ENCODE assay signal across 1 cellular context in the genomic region with DNA sequence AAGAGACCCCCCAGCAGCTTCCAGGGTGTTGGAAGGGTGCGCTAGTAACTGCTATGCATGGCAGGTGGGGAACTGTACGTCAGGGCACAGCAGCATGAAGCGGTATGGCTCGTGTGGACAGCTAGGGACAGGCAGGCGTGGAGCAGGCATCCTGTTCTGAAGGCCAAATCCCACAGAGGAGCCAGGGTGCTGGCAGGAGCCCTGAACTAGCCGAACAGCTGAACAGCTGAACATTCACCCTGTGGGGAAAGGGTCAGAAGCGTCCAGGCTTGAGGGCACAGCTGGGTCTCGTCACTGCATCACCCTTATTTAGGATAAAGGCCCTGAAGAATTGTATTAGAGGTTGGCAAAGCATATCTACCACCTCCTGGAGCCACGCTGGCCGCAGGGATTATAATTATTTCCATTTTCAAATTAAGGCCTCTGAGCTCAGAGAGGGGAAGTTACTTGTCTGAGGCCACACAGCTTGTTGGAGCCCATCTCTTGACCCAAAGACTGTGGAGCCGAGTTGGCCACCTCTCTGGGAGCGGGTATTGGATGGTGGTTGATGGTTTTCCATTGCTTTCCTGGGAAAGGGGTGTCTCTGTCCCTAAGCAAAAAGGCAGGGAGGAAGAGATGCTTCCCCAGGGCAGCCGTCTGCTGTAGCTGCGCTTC.
TF ChIP-seq lines count a peak whose summit lies in the region.

No MANE protein-coding gene starts in this region.

TF ChIP-seq in HepG2, 621 proteins besides CTCF, POLR2A, EP300 and RAD21 (continued from another document):
- TF ChIP-seq, protein P1, sequence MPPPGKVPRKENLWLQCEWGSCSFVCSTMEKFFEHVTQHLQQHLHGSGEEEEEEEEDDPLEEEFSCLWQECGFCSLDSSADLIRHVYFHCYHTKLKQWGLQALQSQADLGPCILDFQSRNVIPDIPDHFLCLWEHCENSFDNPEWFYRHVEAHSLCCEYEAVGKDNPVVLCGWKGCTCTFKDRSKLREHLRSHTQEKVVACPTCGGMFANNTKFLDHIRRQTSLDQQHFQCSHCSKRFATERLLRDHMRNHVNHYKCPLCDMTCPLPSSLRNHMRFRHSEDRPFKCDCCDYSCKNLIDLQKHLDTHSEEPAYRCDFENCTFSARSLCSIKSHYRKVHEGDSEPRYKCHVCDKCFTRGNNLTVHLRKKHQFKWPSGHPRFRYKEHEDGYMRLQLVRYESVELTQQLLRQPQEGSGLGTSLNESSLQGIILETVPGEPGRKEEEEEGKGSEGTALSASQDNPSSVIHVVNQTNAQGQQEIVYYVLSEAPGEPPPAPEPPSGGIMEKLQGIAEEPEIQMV (CRISPR knock-in tag; IDR thresholded peaks at IDR 0.05; ENCODE audit: low read depth) = no peak
- no peak for TF ChIP-seq NCOA5 (CRISPR knock-in tag; IDR thresholded peaks at IDR 0.05)
- TF ChIP-seq ZNF724P (CRISPR knock-in tag; IDR thresholded peaks at IDR 0.05; ENCODE audit: borderline replicate concordance) = no peak
- TF ChIP-seq, protein P2, sequence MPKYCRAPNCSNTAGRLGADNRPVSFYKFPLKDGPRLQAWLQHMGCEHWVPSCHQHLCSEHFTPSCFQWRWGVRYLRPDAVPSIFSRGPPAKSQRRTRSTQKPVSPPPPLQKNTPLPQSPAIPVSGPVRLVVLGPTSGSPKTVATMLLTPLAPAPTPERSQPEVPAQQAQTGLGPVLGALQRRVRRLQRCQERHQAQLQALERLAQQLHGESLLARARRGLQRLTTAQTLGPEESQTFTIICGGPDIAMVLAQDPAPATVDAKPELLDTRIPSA (CRISPR knock-in tag; IDR thresholded peaks at IDR 0.05; ENCODE audit: borderline replicate concordance) = no peak
- no peak for TF ChIP-seq WIZ (CRISPR knock-in tag; IDR thresholded peaks at IDR 0.05)
- TF ChIP-seq, protein P3, sequence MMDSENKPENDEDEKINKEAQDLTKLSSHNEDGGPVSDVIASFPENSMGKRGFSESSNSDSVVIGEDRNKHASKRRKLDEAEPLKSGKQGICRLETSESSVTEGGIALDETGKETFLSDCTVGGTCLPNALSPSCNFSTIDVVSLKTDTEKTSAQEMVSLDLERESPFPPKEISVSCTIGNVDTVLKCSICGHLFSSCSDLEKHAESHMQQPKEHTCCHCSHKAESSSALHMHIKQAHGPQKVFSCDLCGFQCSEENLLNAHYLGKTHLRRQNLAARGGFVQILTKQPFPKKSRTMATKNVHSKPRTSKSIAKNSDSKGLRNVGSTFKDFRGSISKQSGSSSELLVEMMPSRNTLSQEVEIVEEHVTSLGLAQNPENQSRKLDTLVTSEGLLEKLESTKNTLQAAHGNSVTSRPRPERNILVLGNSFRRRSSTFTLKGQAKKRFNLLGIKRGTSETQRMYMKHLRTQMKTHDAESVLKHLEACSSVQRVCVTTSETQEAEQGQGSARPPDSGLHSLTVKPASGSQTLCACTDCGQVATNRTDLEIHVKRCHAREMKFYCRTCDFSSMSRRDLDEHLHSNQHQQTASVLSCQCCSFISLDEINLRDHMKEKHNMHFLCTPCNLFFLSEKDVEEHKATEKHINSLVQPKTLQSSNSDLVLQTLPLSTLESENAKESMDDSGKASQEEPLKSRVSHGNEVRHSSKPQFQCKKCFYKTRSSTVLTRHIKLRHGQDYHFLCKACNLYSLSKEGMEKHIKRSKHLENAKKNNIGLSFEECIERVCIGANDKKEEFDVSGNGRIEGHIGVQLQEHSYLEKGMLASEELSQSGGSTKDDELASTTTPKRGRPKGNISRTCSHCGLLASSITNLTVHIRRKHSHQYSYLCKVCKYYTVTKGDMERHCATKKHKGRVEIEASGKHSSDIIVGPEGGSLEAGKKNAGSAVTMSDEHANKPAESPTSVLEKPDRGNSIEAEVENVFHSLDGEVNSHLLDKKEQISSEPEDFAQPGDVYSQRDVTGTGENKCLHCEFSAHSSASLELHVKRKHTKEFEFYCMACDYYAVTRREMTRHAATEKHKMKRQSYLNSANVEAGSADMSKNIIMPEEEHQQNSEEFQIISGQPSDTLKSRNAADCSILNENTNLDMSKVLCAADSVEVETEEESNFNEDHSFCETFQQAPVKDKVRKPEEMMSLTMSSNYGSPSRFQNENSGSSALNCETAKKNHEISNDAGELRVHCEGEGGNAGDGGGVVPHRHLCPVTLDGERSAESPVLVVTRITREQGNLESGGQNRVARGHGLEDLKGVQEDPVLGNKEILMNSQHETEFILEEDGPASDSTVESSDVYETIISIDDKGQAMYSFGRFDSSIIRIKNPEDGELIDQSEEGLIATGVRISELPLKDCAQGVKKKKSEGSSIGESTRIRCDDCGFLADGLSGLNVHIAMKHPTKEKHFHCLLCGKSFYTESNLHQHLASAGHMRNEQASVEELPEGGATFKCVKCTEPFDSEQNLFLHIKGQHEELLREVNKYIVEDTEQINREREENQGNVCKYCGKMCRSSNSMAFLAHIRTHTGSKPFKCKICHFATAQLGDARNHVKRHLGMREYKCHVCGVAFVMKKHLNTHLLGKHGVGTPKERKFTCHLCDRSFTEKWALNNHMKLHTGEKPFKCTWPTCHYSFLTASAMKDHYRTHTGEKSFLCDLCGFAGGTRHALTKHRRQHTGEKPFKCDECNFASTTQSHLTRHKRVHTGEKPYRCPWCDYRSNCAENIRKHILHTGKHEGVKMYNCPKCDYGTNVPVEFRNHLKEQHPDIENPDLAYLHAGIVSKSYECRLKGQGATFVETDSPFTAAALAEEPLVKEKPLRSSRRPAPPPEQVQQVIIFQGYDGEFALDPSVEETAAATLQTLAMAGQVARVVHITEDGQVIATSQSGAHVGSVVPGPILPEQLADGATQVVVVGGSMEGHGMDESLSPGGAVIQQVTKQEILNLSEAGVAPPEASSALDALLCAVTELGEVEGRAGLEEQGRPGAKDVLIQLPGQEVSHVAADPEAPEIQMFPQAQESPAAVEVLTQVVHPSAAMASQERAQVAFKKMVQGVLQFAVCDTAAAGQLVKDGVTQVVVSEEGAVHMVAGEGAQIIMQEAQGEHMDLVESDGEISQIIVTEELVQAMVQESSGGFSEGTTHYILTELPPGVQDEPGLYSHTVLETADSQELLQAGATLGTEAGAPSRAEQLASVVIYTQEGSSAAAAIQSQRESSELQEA (CRISPR knock-in tag; IDR thresholded peaks at IDR 0.05; ENCODE audit: not compliant biosample characterization) = peak; percentile 17
- TF ChIP-seq, protein P4, sequence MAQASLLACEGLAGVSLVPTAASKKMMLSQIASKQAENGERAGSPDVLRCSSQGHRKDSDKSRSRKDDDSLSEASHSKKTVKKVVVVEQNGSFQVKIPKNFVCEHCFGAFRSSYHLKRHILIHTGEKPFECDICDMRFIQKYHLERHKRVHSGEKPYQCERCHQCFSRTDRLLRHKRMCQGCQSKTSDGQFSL (CRISPR knock-in tag; IDR thresholded peaks at IDR 0.05) = no peak
- TF ChIP-seq, protein P5, sequence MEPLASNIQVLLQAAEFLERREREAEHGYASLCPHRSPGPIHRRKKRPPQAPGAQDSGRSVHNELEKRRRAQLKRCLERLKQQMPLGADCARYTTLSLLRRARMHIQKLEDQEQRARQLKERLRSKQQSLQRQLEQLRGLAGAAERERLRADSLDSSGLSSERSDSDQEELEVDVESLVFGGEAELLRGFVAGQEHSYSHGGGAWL (CRISPR knock-in tag; IDR thresholded peaks at IDR 0.05) = no peak
- no peak for TF ChIP-seq EHMT2 (IDR thresholded peaks at IDR 0.05; ENCODE audit: borderline replicate concordance, low read depth, low read length)
- no peak for TF ChIP-seq ZNF354B (CRISPR knock-in tag; IDR thresholded peaks at IDR 0.05)
TF ChIP-seq in HepG2: peak in this region for 2.
